Comparison of ENCODE assay signal across 1 cellular context in genomic region chr5:73558950-73559349, GRCh38.
TF ChIP-seq lines count a peak whose summit lies in the region.

No MANE protein-coding gene starts in this region.

TF ChIP-seq in HepG2, 621 proteins besides CTCF, POLR2A, EP300 and RAD21:
- TF ChIP-seq STAG1 (CRISPR knock-in tag; IDR thresholded peaks at IDR 0.05): peak; percentile 31
- TF ChIP-seq ZNF639 (CRISPR knock-in tag; conservative IDR thresholded peaks at IDR 0.05): no peak
- no peak for TF ChIP-seq NFIB (CRISPR knock-in tag; IDR thresholded peaks at IDR 0.05; ENCODE audit: borderline replicate concordance)
TF ChIP-seq in HepG2: peak in this region for 1.
